8 cellular contexts compared by ENCODE assay signal in genomic region chr19:53076984-53077383, GRCh38. TPM values are rescaled to one million over a fixed set of nuclear protein-coding genes. Genes with fewer than 3 reads are reported as not detected.
A peak's percentile ranks its signal among the peaks of the same experiment; 100 is the strongest.
DNase-seq lines count a peak whose midpoint lies in the region; ATAC-seq lines count a peak whose summit lies in the region.

No MANE protein-coding gene starts in this region.

- peaks cover 6 to 20% (median 9%) of the 10 kb centered on the region in 3 donors for H3K4me1 Mint-ChIP-seq in CD8-positive, alpha-beta memory T cell

- H3K27me3 ChIP-seq in CD8-positive, alpha-beta memory T cell (ENCODE audit: insufficient read depth, low read length, poor library complexity, severe bottlenecking): no peaks in the 10 kb centered on the region

- H3K27ac Mint-ChIP-seq in CD8-positive, alpha-beta memory T cell: no peak overlapping the region

- H3K4me3 ChIP-seq in CD8-positive, alpha-beta memory T cell (ENCODE audit: low read length): peak overlapping the region; percentile 2

- peaks cover 68 to 98% (median 93%) of the 10 kb centered on the region in 3 donors for H3K36me3 Mint-ChIP-seq in CD8-positive, alpha-beta memory T cell

- H3K9me3 ChIP-seq in CD8-positive, alpha-beta memory T cell (ENCODE audit: low read length): peaks cover 34% of the 10 kb centered on the region

- H3K4me1 ChIP-seq in CD8-positive, alpha-beta memory T cell (ENCODE audit: insufficient read depth, low read length): no peaks in the 10 kb centered on the region

- no peaks in the 10 kb centered on the region for H3K27me3 Mint-ChIP-seq in CD8-positive, alpha-beta memory T cell

- peaks cover 41 to 95% (median 87%) of the 10 kb centered on the region in 5 donors for H3K9me3 Mint-ChIP-seq in CD8-positive, alpha-beta memory T cell

- DNase-seq in CD8-positive, alpha-beta memory T cell: no peak
- DNase-seq in NCI-H69 (lab: John Stamatoyannopoulos, UW) (peak; percentile 44), fibroblast of the conjunctiva (ENCODE audit: low read depth) (peak; percentile 1), occipital lobe (lab: John Stamatoyannopoulos, UW) (peak; percentile 20), NCI-H510A (lab: John Stamatoyannopoulos, UW) (no peak), NCI-H446 (lab: John Stamatoyannopoulos, UW) (no peak), 8988T (no peak)

- POLR2A ChIA-PET in CD8-positive, alpha-beta memory T cell (lab: Charles Lee): no interaction called here

- no peak overlapping the region for H3K4me3 Mint-ChIP-seq in CD8-positive, alpha-beta memory T cell

- H3K36me3 ChIP-seq in CD8-positive, alpha-beta memory T cell (ENCODE audit: insufficient read depth, low read length): peaks cover 45% of the 10 kb centered on the region

- ATAC-seq in HG03095 (IDR thresholded peaks at IDR 0.05; ENCODE audit: unreplicated experiment): no peak

- H3K27ac ChIP-seq in CD8-positive, alpha-beta memory T cell (ENCODE audit: low read depth, low read length): no peak overlapping the region

- CTCF ChIA-PET in CD8-positive, alpha-beta memory T cell (lab: Charles Lee): no interaction called here

RNA-seq across cellular contexts. Expression of gene ZNF160, which starts 26.2 kb away (rescaled TPM):
- total RNA-seq in CD8-positive, alpha-beta memory T cell: 10 to 100 TPM; 20.9 to 22.3 TPM
- 23.8 TPM for polyA plus RNA-seq in CD8-positive, alpha-beta memory T cell
- 35.1 TPM for total RNA-seq in occipital lobe

RNA-seq across cellular contexts. Expression of gene ERVV-2, which starts 32.4 kb away (rescaled TPM):
- total RNA-seq in CD8-positive, alpha-beta memory T cell: not detected
- not detected for polyA plus RNA-seq in CD8-positive, alpha-beta memory T cell
- total RNA-seq in occipital lobe: not detected

RNA-seq across cellular contexts. Expression of gene ZNF415, which starts 55.7 kb away (rescaled TPM):
- under 1 TPM; 0.22 to 0.66 TPM for total RNA-seq in CD8-positive, alpha-beta memory T cell
- polyA plus RNA-seq in CD8-positive, alpha-beta memory T cell: 1.4 TPM
- total RNA-seq in occipital lobe: 24.3 TPM

Comparison
In these comparisons a context has a peak if more than half of its experiments do, and no peak if none do; other contexts are left out.
1. DNase-seq: peak in NCI-H69 (single experiment), fibroblast of the conjunctiva (single experiment) and occipital lobe (single experiment); none in CD8-positive, alpha-beta memory T cell (0 of 5), NCI-H510A (single experiment), NCI-H446 (0 of 2) and 8988T (single experiment).
2. RNA of gene ZNF415, which starts 55.7 kb away (total RNA-seq): 24.3 TPM in occipital lobe (single experiment); 0.22 to 0.66 TPM in CD8-positive, alpha-beta memory T cell; every median in the first group is over 10 times any median in the second.